Comparison of ENCODE assay signal across 8 cellular contexts in the genomic region with DNA sequence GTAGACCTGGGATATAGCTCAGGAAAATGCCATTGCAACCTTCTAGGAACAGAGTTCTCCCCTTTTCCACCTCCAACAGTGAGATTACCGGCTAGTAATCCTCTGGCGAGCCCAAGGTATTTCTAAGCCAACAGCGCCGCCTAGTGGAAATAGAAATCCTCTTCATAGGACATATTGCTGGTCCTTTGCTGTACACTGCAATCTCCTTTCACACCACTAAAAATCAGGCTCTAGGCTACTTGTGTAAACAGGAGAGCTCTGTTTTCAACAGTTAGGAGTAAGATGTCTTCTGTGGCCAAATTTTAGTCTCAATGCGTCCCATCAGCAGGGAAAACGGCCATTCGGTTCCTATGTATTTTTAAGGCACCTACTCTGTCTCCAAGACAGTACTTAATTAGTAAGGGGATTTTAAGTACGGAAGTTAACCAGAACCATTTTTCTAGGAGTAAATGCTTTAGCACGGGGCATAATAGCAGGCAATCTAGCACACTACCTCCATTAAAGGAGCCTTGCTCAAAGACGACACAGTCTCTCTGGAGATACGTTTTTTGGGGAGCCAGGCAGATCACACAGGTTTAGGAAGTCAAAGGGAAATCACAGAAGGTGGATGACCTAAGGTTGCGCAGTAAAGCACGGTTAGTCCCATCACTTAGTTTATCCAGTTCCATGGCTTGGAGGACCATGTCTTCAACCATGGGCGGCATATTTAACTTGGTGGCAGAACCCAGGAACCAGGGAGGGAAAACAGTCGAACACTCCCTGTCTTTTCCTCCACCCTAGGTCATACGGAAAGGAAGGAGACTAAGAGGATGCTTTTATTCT. TPM values are rescaled to one million over a fixed set of nuclear protein-coding genes. Genes with fewer than 3 reads are reported as not detected.
A peak's percentile ranks its signal among the peaks of the same experiment; 100 is the strongest.
DNase-seq lines count a peak whose midpoint lies in the region; TF ChIP-seq lines count a peak whose summit lies in the region.

No MANE protein-coding gene starts in this region.

- 40 to 64% methylated on average over 5 to 16 of the region's 16 CpGs for WGBS in transverse colon (ENCODE audit: low coverage in 1 of 2), 2 donors

- intact Hi-C loops in transverse colon (cut with DNase I; ENCODE audit: low total_unique reads), result loop anchor here (2.0 kb wide), 1 partner anchor 178 kb away; no protein-coding TSS in a partner anchor

- H4K20me1 ChIP-seq in Loucy (ENCODE audit: insufficient read depth, low read length, poor library complexity, severe bottlenecking) (no peaks in the 10 kb centered on the region), osteoblast (ENCODE audit: insufficient read depth, low read length) (peaks cover 6% of the 10 kb centered on the region)

- TF ChIP-seq EP300 in transverse colon (IDR thresholded peaks at IDR 0.05; ENCODE audit: low read depth), result no peak

- in situ Hi-C loops in transverse colon (cut with MboI; ENCODE audit: low pct_ligation_motif_present in 1 of 4, low pct_unique_long_range_greater_than_20kb in 1 of 4, low sequenced_read_pairs in 3 of 4), result loop anchor here in 2 of 4 donors (25.0 kb wide), 1 partner anchor 305 kb away; no protein-coding TSS in a partner anchor

- H3K9me3 ChIP-seq in Loucy (ENCODE audit: insufficient read depth, low read depth, low read length) (no peaks in the 10 kb centered on the region), osteoblast (ENCODE audit: low read depth, low read length) (no peaks in the 10 kb centered on the region), transverse colon (no peaks in the 10 kb centered on the region)

- TF ChIP-seq POLR2A in transverse colon (IDR thresholded peaks at IDR 0.05), result no peak

- peaks cover 6% of the 10 kb centered on the region for H3K4me1 ChIP-seq in Loucy (ENCODE audit: insufficient read depth, low read length, poor library complexity, severe bottlenecking)
- H3K4me1 ChIP-seq in osteoblast (ENCODE audit: insufficient read depth, low read length), result peaks cover 6% of the 10 kb centered on the region
- H3K4me1 ChIP-seq in transverse colon, result peaks cover 0 to 5% (median 2%) of the 10 kb centered on the region in 4 donors

- H3K4me3 ChIP-seq in GM06990 (replicated peaks; ENCODE audit: low read depth, low read length) (no peak overlapping the region), Loucy (ENCODE audit: low read length, poor library complexity, severe bottlenecking) (no peak overlapping the region), foreskin fibroblast (ENCODE audit: low read depth in 1 of 2, low read length in 2 of 2) (no peak overlapping the region), osteoblast (ENCODE audit: insufficient read depth, low read length) (no peak overlapping the region), transverse colon (no peak overlapping the region)

- H3K27ac ChIP-seq in osteoblast (ENCODE audit: low read depth, low read length) (no peak overlapping the region), transverse colon (peak overlapping the region in 1 of 4 donors; percentile 20)

- no peaks in the 10 kb centered on the region for H3K9me2 ChIP-seq in Loucy (replicated peaks; ENCODE audit: low read depth, low read length)

- no peaks in the 10 kb centered on the region for H3F3A ChIP-seq in Loucy (ENCODE audit: low read depth)

- H3K36me3 ChIP-seq in GM06990 (ENCODE audit: control insufficient read depth, insufficient read depth, low read length), result no peaks in the 10 kb centered on the region
- H3K36me3 ChIP-seq in Loucy (ENCODE audit: insufficient read depth, low read length), result no peaks in the 10 kb centered on the region
- H3K36me3 ChIP-seq in osteoblast (ENCODE audit: insufficient read depth, low read length), result no peaks in the 10 kb centered on the region
- H3K36me3 ChIP-seq in transverse colon, result no peaks in the 10 kb centered on the region

- TF ChIP-seq CTCF in GM06990 (IDR thresholded peaks at IDR 0.05; ENCODE audit: insufficient read depth, low read length, poor library complexity, severe bottlenecking) (peak; percentile 85), Loucy (conservative IDR thresholded peaks at IDR 0.05; ENCODE audit: low read length) (peak; percentile 81), foreskin fibroblast (IDR thresholded peaks at IDR 0.05; ENCODE audit: low read depth, low read length) (peak; percentile 70), osteoblast (IDR thresholded peaks at IDR 0.05; ENCODE audit: extremely low read depth, low read depth, low read length) (peak; percentile 95), transverse colon (IDR thresholded peaks at IDR 0.05) (peak; percentile 80 to 96 (median 88))

- H3K79me2 ChIP-seq in Loucy (ENCODE audit: insufficient read depth, low read length) (no peaks in the 10 kb centered on the region), osteoblast (ENCODE audit: insufficient read depth, low read length) (peaks cover 56% of the 10 kb centered on the region)

- H2AFZ ChIP-seq in Loucy (ENCODE audit: low read length), result peak overlapping the region; percentile 38; the same call in 1 of the 2 replicates
- no peak overlapping the region for H2AFZ ChIP-seq in osteoblast (ENCODE audit: low read length)

- H3K4me2 ChIP-seq in Loucy (ENCODE audit: low read depth, low read length, poor library complexity, severe bottlenecking) (peak overlapping the region; percentile 42), osteoblast (ENCODE audit: insufficient read depth, low read length) (peak overlapping the region; percentile 10)

- no peaks in the 10 kb centered on the region for H3K27me3 ChIP-seq in GM06990 (replicated peaks; ENCODE audit: control insufficient read depth, insufficient read depth, low read length)
- no peaks in the 10 kb centered on the region for H3K27me3 ChIP-seq in Loucy (ENCODE audit: insufficient read depth, low read length, poor library complexity, severe bottlenecking)
- H3K27me3 ChIP-seq in osteoblast (ENCODE audit: insufficient read depth, low read length), result no peaks in the 10 kb centered on the region
- no peaks in the 10 kb centered on the region for H3K27me3 ChIP-seq in transverse colon

- peak overlapping the region; percentile 37 for H3K9ac ChIP-seq in Loucy (ENCODE audit: low read depth, low read length, poor library complexity, severe bottlenecking)

- DNase-seq in GM06990 (ENCODE audit: extremely low read depth, insufficient read length), result peak; percentile 25
- peak; percentile 75 for DNase-seq in HCEC 1CT
- DNase-seq in SHP77 (lab: John Stamatoyannopoulos, UW), result peak; percentile 66 to 70
- peak; percentile 35 to 58 for DNase-seq in activated T-helper 1 cell treated with anti-CD3 and anti-CD28 coated beads, Interleukin-2, amount 50 U/mL, for 16 hours (ENCODE audit: low read depth in 1 of 2, low spot score in 1 of 2)
- peak; percentile 66 to 88 for DNase-seq in foreskin fibroblast
- no peak for DNase-seq in osteoblast (ENCODE audit: insufficient read length, low spot score, missing footprints)
- peak; percentile 86 for DNase-seq in transverse colon

RNA-seq across cellular contexts. Expression of gene NCEH1, which starts 43.8 kb away (rescaled TPM):
- 9.7 and 10.9 TPM in 2 replicates for total RNA-seq in osteoblast
- 10 to 100 TPM in 3 of 4 donors, 1 to 10 TPM in 1; 2.4 to 88.3 (median 29.3) TPM for total RNA-seq in transverse colon
